Comparison of ENCODE assay signal across 8 cellular contexts in genomic region chr4:145618210-145618911, GRCh38. TPM values are rescaled to one million over a fixed set of nuclear protein-coding genes. Genes with fewer than 3 reads are reported as not detected.
DNase-seq lines count a peak whose midpoint lies in the region; ATAC-seq, FAIRE-seq and TF ChIP-seq lines count a peak whose summit lies in the region.

No MANE protein-coding gene starts in this region.

- WGBS in pancreas, 2 donors: 1% methylated on average over 16 of the region's 16 CpGs

- no peak for FAIRE-seq in pancreas (lab: Jason Lieb, UNC)

- peak in 3 of 4 donors; percentile 9 to 22 (median 9) for ATAC-seq in pancreas

- H3K4me3 ChIP-seq in MG63 (peak overlapping the region; percentile 85), pancreas (peak overlapping the region; percentile 35 to 82 (median 72))

- H3K36me3 ChIP-seq in MG63 (no peaks in the 10 kb centered on the region), pancreas (no peaks in the 10 kb centered on the region)

- H3K9me3 ChIP-seq in MG63: no peaks in the 10 kb centered on the region
- H3K9me3 ChIP-seq in pancreas: no peaks in the 10 kb centered on the region

- no peak for TF ChIP-seq CTCF in GM10266 (IDR thresholded peaks at IDR 0.05; ENCODE audit: control insufficient read depth, insufficient read depth, low read depth, missing control alignments)
- no peak for TF ChIP-seq CTCF in pancreas (IDR thresholded peaks at IDR 0.05)

- H3K27me3 ChIP-seq in MG63: no peaks in the 10 kb centered on the region
- no peaks in the 10 kb centered on the region for H3K27me3 ChIP-seq in pancreas

- H3K4me1 ChIP-seq in pancreas: peaks cover 3 to 23% (median 23%) of the 10 kb centered on the region in 3 donors

- peak; percentile 32 for DNase-seq in GM10266 (ENCODE audit: extremely low spot score)
- peak; percentile 2 for DNase-seq in MG63
- DNase-seq in activated naive CD4-positive, alpha-beta T cell treated with Interleukin-2 at 50 U/mL for 16 hours: peak; percentile 23
- peak; percentile 22 for DNase-seq in germinal center (ENCODE audit: low spot score)
- DNase-seq in pancreas: no peak
- no peak for DNase-seq in NCI-H510A treated with DMSO at 0.1 percent for 48 hours (lab: John Stamatoyannopoulos, UW)
- no peak for DNase-seq in NOMO-1 treated with dmso at 0.1 percent for 144 hours (lab: John Stamatoyannopoulos, UW; ENCODE audit: unreplicated experiment)
- DNase-seq in GOT3 (lab: John Stamatoyannopoulos, UW): no peak

- peak overlapping the region; percentile 92 to 98 (median 96) for H3K27ac ChIP-seq in pancreas

- intact Hi-C loops in pancreas (cut with DNase I): loop anchor here in 1 of 3 donors (10.0 kb wide), 1 partner anchor 384 kb away; no protein-coding TSS in a partner anchor

RNA-seq across cellular contexts. Expression of gene MMAA, which starts 0.8 kb away (rescaled TPM):
- 0.53 and 10.0 TPM in 2 replicates for total RNA-seq in MG63 (2014; rRNA removed; shearing (Covaris generic); ENCODE audit: low replicate concordance)
- total RNA-seq in pancreas: 1 to 10 TPM; 3.0 to 9.5 (median 5.5) TPM
- 1 to 10 TPM; 4.6 to 6.2 TPM for polyA plus RNA-seq in pancreas

Comparison
In these comparisons a context has a peak if more than half of its experiments do, and no peak if none do; other contexts are left out.
1. DNase-seq: peak in GM10266 (single experiment), MG63 (single experiment), activated naive CD4-positive, alpha-beta T cell treated with Interleukin-2 at 50 U/mL for 16 hours (single experiment) and germinal center (single experiment); none in pancreas (0 of 6), NCI-H510A treated with DMSO at 0.1 percent for 48 hours (single experiment), NOMO-1 treated with dmso at 0.1 percent for 144 hours (single experiment) and GOT3 (single experiment).